ENCODE assay signal across 15 cellular contexts in the genomic region with DNA sequence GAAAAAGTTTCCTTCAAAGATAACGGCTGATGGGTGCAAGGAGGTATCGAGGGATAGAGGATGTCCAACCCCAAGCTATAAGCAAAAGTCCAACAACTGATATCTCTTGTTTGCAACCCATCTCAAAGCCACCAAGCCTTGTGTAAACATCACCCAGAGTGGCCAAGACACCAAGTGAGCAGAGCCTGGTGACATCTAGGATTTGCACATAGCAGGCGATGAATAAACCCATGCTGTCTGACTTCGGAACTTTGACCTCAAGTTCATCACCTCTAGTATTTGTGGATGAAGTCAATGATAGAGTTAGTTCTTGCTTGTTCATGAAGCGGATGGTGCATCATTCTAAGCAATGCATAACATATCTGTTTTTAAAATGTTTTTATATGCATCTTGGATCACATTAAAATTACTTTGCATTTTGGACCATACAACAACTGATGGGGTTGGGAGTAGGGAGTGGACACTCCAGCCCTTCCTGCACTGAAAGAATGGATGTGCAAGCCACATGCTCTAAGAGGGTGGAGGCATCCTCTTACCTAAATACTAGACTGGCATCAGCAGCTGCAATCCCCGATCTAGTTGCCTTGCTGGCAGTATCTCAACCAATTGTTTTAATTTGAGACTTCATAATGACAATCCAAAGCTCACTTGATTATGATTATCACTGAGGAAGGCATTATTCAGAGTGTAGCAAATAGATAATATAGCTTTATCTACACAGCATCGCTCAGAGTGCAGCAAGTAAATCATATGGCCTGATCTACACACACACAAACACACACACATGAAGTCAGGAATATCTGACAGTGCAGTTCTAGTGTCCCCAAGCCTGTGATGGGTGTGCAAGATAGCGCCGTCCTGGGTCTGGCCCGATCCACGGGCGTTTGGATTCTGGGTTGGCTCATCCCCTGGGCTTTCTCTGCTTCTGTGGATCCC.
A peak's percentile ranks its signal among the peaks of the same experiment; 100 is the strongest.
DNase-seq lines count a peak whose midpoint lies in the region; ATAC-seq and TF ChIP-seq lines count a peak whose summit lies in the region.
"Had no signal": no experiment of that assay in that cellular context is flagged by ENCODE, and none has a peak within 500 bp of the region (broad histone marks: within the 10 kb centered on the region; RNA-seq: fewer than 3 reads in every experiment).

No MANE protein-coding gene starts in this region.

- DNase-seq in activated naive CD8-positive, alpha-beta T cell treated with anti-CD3 and anti-CD28 coated beads, Interleukin-2, amount 50 U/mL, for 24 hours: no peak
- DNase-seq in activated naive CD8-positive, alpha-beta T cell treated with anti-CD3 and anti-CD28 coated beads for 36 hours: no peak
- DNase-seq in SJCRH30: peak; percentile 33 to 55
- DNase-seq in neural progenitor cell (ENCODE audit: low spot score): no peak
- DNase-seq in transverse colon: no peak
- no peak for DNase-seq in NOMO-1 (lab: John Stamatoyannopoulos, UW; ENCODE audit: unreplicated experiment in 2 of 2)
- DNase-seq: activated naive CD4-positive, alpha-beta T cell treated with anti-CD3 and anti-CD28 coated beads for 36 hours; brain microvascular endothelial cell; effector CD4-positive, alpha-beta T cell; GOT3; naive B cell; RPMI8226; upper lobe of left lung had no signal

- peaks cover 40% of the 10 kb centered on the region for H3F3A ChIP-seq in neural progenitor cell (ENCODE audit: low read depth)

- H3K4me3 ChIP-seq in SJCRH30 (no peak overlapping the region), neural progenitor cell (no peak overlapping the region), transverse colon (no peak overlapping the region)
- H3K4me3 ChIP-seq: upper lobe of left lung had no signal

- H3K9me3 ChIP-seq in SJCRH30 (replicated peaks): no peaks in the 10 kb centered on the region
- H3K9me3 ChIP-seq in neural progenitor cell (ENCODE audit: low read depth): no peaks in the 10 kb centered on the region
- H3K9me3 ChIP-seq in transverse colon: no peaks in the 10 kb centered on the region
- H3K9me3 ChIP-seq: upper lobe of left lung had no signal

- H3K36me3 ChIP-seq in SJCRH30 (no peaks in the 10 kb centered on the region), neural progenitor cell (no peaks in the 10 kb centered on the region), transverse colon (no peaks in the 10 kb centered on the region)
- H3K36me3 ChIP-seq: brain microvascular endothelial cell, upper lobe of left lung had no signal

- H3K4me1 ChIP-seq in SJCRH30 (peaks cover 59% of the 10 kb centered on the region), neural progenitor cell (peaks cover 53% of the 10 kb centered on the region), transverse colon (peaks cover 33 to 63% (median 43%) of the 10 kb centered on the region in 4 donors)

- H3K79me2 ChIP-seq in neural progenitor cell (ENCODE audit: low read depth): no peaks in the 10 kb centered on the region

- no peak overlapping the region for H3K4me2 ChIP-seq in neural progenitor cell

- peaks cover 29% of the 10 kb centered on the region for H3K4me1 Mint-ChIP-seq in activated naive CD8-positive, alpha-beta T cell treated with anti-CD3 and anti-CD28 coated beads, Interleukin-2, amount 50 U/mL, for 24 hours
- peaks cover 26% of the 10 kb centered on the region for H3K4me1 Mint-ChIP-seq in activated naive CD8-positive, alpha-beta T cell treated with anti-CD3 and anti-CD28 coated beads for 36 hours
- peaks cover 74% of the 10 kb centered on the region for H3K4me1 Mint-ChIP-seq in neural progenitor cell

- no peak overlapping the region for H3K9ac ChIP-seq in neural progenitor cell

- no peak for TF ChIP-seq POLR2A in transverse colon (IDR thresholded peaks at IDR 0.05)

- H3K27ac Mint-ChIP-seq in activated naive CD8-positive, alpha-beta T cell treated with anti-CD3 and anti-CD28 coated beads, Interleukin-2, amount 50 U/mL, for 24 hours: peak overlapping the region; percentile 88
- no peak overlapping the region for H3K27ac Mint-ChIP-seq in activated naive CD8-positive, alpha-beta T cell treated with anti-CD3 and anti-CD28 coated beads for 36 hours
- peak overlapping the region; percentile 50 for H3K27ac Mint-ChIP-seq in neural progenitor cell
- H3K27ac Mint-ChIP-seq: activated naive CD4-positive, alpha-beta T cell treated with anti-CD3 and anti-CD28 coated beads for 36 hours; naive B cell had no signal

- in situ Hi-C loops in transverse colon (cut with MboI; ENCODE audit: low pct_ligation_motif_present in 1 of 4, low pct_unique_long_range_greater_than_20kb in 1 of 4, low sequenced_read_pairs in 3 of 4): no loop called here

- no peak for TF ChIP-seq CTCF in neural progenitor cell (IDR thresholded peaks at IDR 0.05)
- TF ChIP-seq CTCF in transverse colon (IDR thresholded peaks at IDR 0.05): no peak

- no peaks in the 10 kb centered on the region for H3K36me3 Mint-ChIP-seq in activated naive CD8-positive, alpha-beta T cell treated with anti-CD3 and anti-CD28 coated beads, Interleukin-2, amount 50 U/mL, for 24 hours (ENCODE audit: low read depth)
- H3K36me3 Mint-ChIP-seq in activated naive CD8-positive, alpha-beta T cell treated with anti-CD3 and anti-CD28 coated beads for 36 hours: peaks cover 2% of the 10 kb centered on the region
- H3K36me3 Mint-ChIP-seq in neural progenitor cell: peaks cover 5% of the 10 kb centered on the region

- 78 to 91% methylated on average over 7 to 12 of the region's 12 CpGs for WGBS in transverse colon (ENCODE audit: low coverage in 1 of 2), 2 donors

- no peak overlapping the region for H3K4me3 Mint-ChIP-seq in activated naive CD8-positive, alpha-beta T cell treated with anti-CD3 and anti-CD28 coated beads, Interleukin-2, amount 50 U/mL, for 24 hours
- H3K4me3 Mint-ChIP-seq in activated naive CD8-positive, alpha-beta T cell treated with anti-CD3 and anti-CD28 coated beads for 36 hours: no peak overlapping the region
- H3K4me3 Mint-ChIP-seq in neural progenitor cell: no peak overlapping the region
- H3K4me3 Mint-ChIP-seq: activated naive CD4-positive, alpha-beta T cell treated with anti-CD3 and anti-CD28 coated beads for 36 hours; naive B cell had no signal

- intact Hi-C loops in transverse colon (cut with DNase I; ENCODE audit: low total_unique reads): loop anchor here (5.0 to 10.0 kb wide), 3 partner anchors 69 to 232 kb away; no protein-coding TSS in a partner anchor

- peaks cover 67% of the 10 kb centered on the region for H3K27me3 Mint-ChIP-seq in activated naive CD8-positive, alpha-beta T cell treated with anti-CD3 and anti-CD28 coated beads, Interleukin-2, amount 50 U/mL, for 24 hours
- H3K27me3 Mint-ChIP-seq in activated naive CD8-positive, alpha-beta T cell treated with anti-CD3 and anti-CD28 coated beads for 36 hours: peaks cover 76% of the 10 kb centered on the region
- peaks cover 10% of the 10 kb centered on the region for H3K27me3 Mint-ChIP-seq in neural progenitor cell (ENCODE audit: insufficient read depth, low read depth)

- H3K27ac ChIP-seq in SJCRH30 (no peak overlapping the region), neural progenitor cell (no peak overlapping the region), transverse colon (peak overlapping the region; percentile 59 to 84 (median 62))
- H3K27ac ChIP-seq: brain microvascular endothelial cell had no signal

- ATAC-seq in activated naive CD8-positive, alpha-beta T cell treated with anti-CD3 and anti-CD28 coated beads, Interleukin-2, amount 50 U/mL, for 24 hours: no peak
- ATAC-seq in HG03175 (IDR thresholded peaks at IDR 0.05; ENCODE audit: unreplicated experiment) (no peak), GM18498 (IDR thresholded peaks at IDR 0.05; ENCODE audit: unreplicated experiment) (no peak)

- no peak overlapping the region for H2AFZ ChIP-seq in neural progenitor cell (replicated peaks)

- H3K9me3 Mint-ChIP-seq in activated naive CD8-positive, alpha-beta T cell treated with anti-CD3 and anti-CD28 coated beads, Interleukin-2, amount 50 U/mL, for 24 hours: no peaks in the 10 kb centered on the region
- H3K9me3 Mint-ChIP-seq in activated naive CD8-positive, alpha-beta T cell treated with anti-CD3 and anti-CD28 coated beads for 36 hours: peaks cover 2% of the 10 kb centered on the region
- peaks cover 11% of the 10 kb centered on the region for H3K9me3 Mint-ChIP-seq in neural progenitor cell
- H3K9me3 Mint-ChIP-seq: activated naive CD4-positive, alpha-beta T cell treated with anti-CD3 and anti-CD28 coated beads for 36 hours had no signal

- TF ChIP-seq EP300 in transverse colon (IDR thresholded peaks at IDR 0.05; ENCODE audit: low read depth): no peak

- H3K27me3 ChIP-seq in SJCRH30 (peaks cover 15% of the 10 kb centered on the region; the same call in 1 of the 2 replicates), neural progenitor cell (no peaks in the 10 kb centered on the region), transverse colon (no peaks in the 10 kb centered on the region)
- H3K27me3 ChIP-seq: brain microvascular endothelial cell, upper lobe of left lung had no signal

- no peaks in the 10 kb centered on the region for H4K20me1 ChIP-seq in neural progenitor cell (ENCODE audit: low read depth)

Comparison
In these comparisons a context has a peak if more than half of its experiments do, and no peak if none do; other contexts are left out.
1. DNase-seq: peak in SJCRH30 (2 of 2); none in activated naive CD8-positive, alpha-beta T cell treated with anti-CD3 and anti-CD28 coated beads, Interleukin-2, amount 50 U/mL, for 24 hours (single experiment), activated naive CD8-positive, alpha-beta T cell treated with anti-CD3 and anti-CD28 coated beads for 36 hours (single experiment), neural progenitor cell (single experiment), transverse colon (single experiment) and NOMO-1 (0 of 2).
2. H3K27ac ChIP-seq: peak in transverse colon (4 of 4); none in SJCRH30 (single experiment) and neural progenitor cell (single experiment).